ENCODE assay signal across 2 cellular contexts in genomic region chr4:722851-723360, GRCh38.
A peak's percentile ranks its signal among the peaks of the same experiment; 100 is the strongest.
TF ChIP-seq lines count a peak whose summit lies in the region.

No MANE protein-coding gene starts in this region.

TF ChIP-seq in HepG2, 621 proteins besides CTCF, POLR2A, EP300 and RAD21:
- TF ChIP-seq SPEN (CRISPR knock-in tag; IDR thresholded peaks at IDR 0.05; ENCODE audit: low read depth): no peak
- peak; percentile 3 for TF ChIP-seq AGO2 (optimal IDR thresholded peaks at IDR 0.05; ENCODE audit: low read depth, low read length)

TF ChIP-seq in K562, 482 proteins besides CTCF, POLR2A, EP300 and RAD21:
- TF ChIP-seq MYNN (IDR thresholded peaks at IDR 0.05) (no peak), MYNN (CRISPR knock-in tag; IDR thresholded peaks at IDR 0.05) (no peak), POLR2G (IDR thresholded peaks at IDR 0.05; ENCODE audit: low read depth, low read length) (peak; percentile 33; the same call in 1 of the 2 replicates)
TF ChIP-seq in K562: peak in this region for 1.
